ENCODE assay signal across 22 cellular contexts in the genomic region with DNA sequence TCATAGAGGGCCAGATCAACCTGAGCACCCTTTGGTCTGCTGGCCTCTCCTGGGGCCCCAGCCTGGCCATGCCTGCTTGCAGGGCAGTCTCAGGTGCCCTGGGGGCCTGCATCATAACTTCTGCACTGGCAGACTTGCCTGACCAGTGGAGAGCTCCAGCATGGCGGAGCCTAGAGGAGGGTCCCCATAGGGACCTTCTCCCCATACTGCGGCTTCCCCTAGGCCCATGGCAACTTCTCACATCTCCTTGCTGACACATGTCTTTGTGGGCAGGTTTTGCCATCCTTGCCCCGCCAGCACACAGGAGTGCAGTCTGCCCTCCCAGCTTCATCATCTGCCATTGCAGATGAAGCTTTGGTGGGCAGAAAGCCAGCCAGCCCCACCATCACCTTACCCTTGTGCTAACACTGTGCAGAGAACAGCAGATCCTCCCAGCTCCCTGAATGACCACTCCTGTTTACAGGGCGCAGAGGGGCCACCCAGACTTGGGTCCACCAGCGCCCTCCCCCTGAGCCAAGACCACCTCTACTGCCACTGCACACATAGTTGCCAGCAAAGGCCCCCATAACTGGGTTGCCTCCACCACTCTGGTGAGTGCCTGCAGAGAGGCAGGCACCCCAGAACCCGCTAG. TPM values are rescaled to one million over a fixed set of nuclear protein-coding genes. Genes with fewer than 3 reads are reported as not detected.
DNase-seq lines count a peak whose midpoint lies in the region; ATAC-seq and TF ChIP-seq lines count a peak whose summit lies in the region.
"Had no signal": no experiment of that assay in that cellular context is flagged by ENCODE, and none has a peak within 500 bp of the region (broad histone marks: within the 10 kb centered on the region; RNA-seq: fewer than 3 reads in every experiment).

No MANE protein-coding gene starts in this region.

- DNase-seq in heart left ventricle, result peak in 1 of 5 donors; percentile 37
- DNase-seq in cardiac septum (ENCODE audit: low spot score), result no peak
- DNase-seq in left ventricle myocardium superior, result peak; percentile 34
- no peak for DNase-seq in stimulated activated effector memory CD8-positive, alpha-beta T cell treated with anti-CD3 and anti-CD28 coated beads, Interleukin-12 subunit alpha, Interleukin-12 subunit beta, amount 100 ng/mL, for 72 hours (ENCODE audit: low spot score in 2 of 2)
- DNase-seq in spleen, result no peak
- DNase-seq in endodermal cell, result no peak
- no peak for DNase-seq in OCI-M2 (lab: John Stamatoyannopoulos, UW; ENCODE audit: unreplicated experiment)
- DNase-seq: C1 segment of cervical spinal cord; Calu3; CD4-positive, alpha-beta memory T cell; COR-L47; DMS53; DMS79 treated with DMSO at 0.1 percent for 48 hours; GF-D8; HFFc6 had no signal

- TF ChIP-seq CTCF in heart left ventricle (IDR thresholded peaks at IDR 0.05) (no peak), spleen (IDR thresholded peaks at IDR 0.05 in 8 of 11, conservative IDR thresholded peaks at IDR 0.05 in 3 of 11) (no peak), endodermal cell (conservative IDR thresholded peaks at IDR 0.05) (no peak)

- no peak overlapping the region for H3K27ac Mint-ChIP-seq in stimulated activated effector memory CD8-positive, alpha-beta T cell treated with anti-CD3 and anti-CD28 coated beads, Interleukin-12 subunit alpha, Interleukin-12 subunit beta, amount 100 ng/mL, for 72 hours
- no peak overlapping the region for H3K27ac Mint-ChIP-seq in endodermal cell
- H3K27ac Mint-ChIP-seq: CD4-positive, alpha-beta memory T cell; GM23338; HFFc6 had no signal

- H3K27me3 Mint-ChIP-seq in endodermal cell (ENCODE audit: insufficient read depth), result no peaks in the 10 kb centered on the region

- H3K36me3 Mint-ChIP-seq in stimulated activated effector memory CD8-positive, alpha-beta T cell treated with anti-CD3 and anti-CD28 coated beads, Interleukin-12 subunit alpha, Interleukin-12 subunit beta, amount 100 ng/mL, for 72 hours, result no peaks in the 10 kb centered on the region
- no peaks in the 10 kb centered on the region for H3K36me3 Mint-ChIP-seq in endodermal cell (ENCODE audit: low read depth)
- H3K36me3 Mint-ChIP-seq: CD4-positive, alpha-beta memory T cell had no signal

- H3K4me1 Mint-ChIP-seq in stimulated activated effector memory CD8-positive, alpha-beta T cell treated with anti-CD3 and anti-CD28 coated beads, Interleukin-12 subunit alpha, Interleukin-12 subunit beta, amount 100 ng/mL, for 72 hours, result no peaks in the 10 kb centered on the region
- H3K4me1 Mint-ChIP-seq in endodermal cell, result no peaks in the 10 kb centered on the region
- H3K4me1 Mint-ChIP-seq: CD4-positive, alpha-beta memory T cell had no signal

- H3K4me3 Mint-ChIP-seq in stimulated activated effector memory CD8-positive, alpha-beta T cell treated with anti-CD3 and anti-CD28 coated beads, Interleukin-12 subunit alpha, Interleukin-12 subunit beta, amount 100 ng/mL, for 72 hours, result no peak overlapping the region
- no peak overlapping the region for H3K4me3 Mint-ChIP-seq in endodermal cell
- H3K4me3 Mint-ChIP-seq: CD4-positive, alpha-beta memory T cell; GM23338; HFFc6 had no signal

- H3K27ac ChIP-seq in heart left ventricle (no peak overlapping the region), spleen (no peak overlapping the region), endodermal cell (ENCODE audit: low read depth, low read length) (no peak overlapping the region)

- H3K9me3 Mint-ChIP-seq in stimulated activated effector memory CD8-positive, alpha-beta T cell treated with anti-CD3 and anti-CD28 coated beads, Interleukin-12 subunit alpha, Interleukin-12 subunit beta, amount 100 ng/mL, for 72 hours, result no peaks in the 10 kb centered on the region
- no peaks in the 10 kb centered on the region for H3K9me3 Mint-ChIP-seq in endodermal cell

- intact Hi-C loops in heart left ventricle (cut with DNase I), result no loop called here
- intact Hi-C loops in cardiac septum (cut with DNase I), result no loop called here
- intact Hi-C loops in left ventricle myocardium superior (cut with micrococcal nuclease), result no loop called here
- intact Hi-C loops in spleen (cut with DNase I; ENCODE audit: low total_unique reads), result no loop called here

- WGBS in heart left ventricle, 4 donors, result 89 to 93% (median 90%) methylated on average over 4 to 6 of the region's 6 CpGs
- 86 to 96% (median 93%) methylated on average over 3 to 6 of the region's 6 CpGs for WGBS in spleen, 5 donors
- 91% methylated on average over 6 of the region's 6 CpGs; no CpG with 5 or more reads in 1 of the 2 experiments for WGBS in endodermal cell (ENCODE audit: insufficient coverage in 1 of 2, insufficient read length in 1 of 2), 2 experiments

- no peak for TF ChIP-seq POLR2A in heart left ventricle (IDR thresholded peaks at IDR 0.05)
- no peak for TF ChIP-seq POLR2A in spleen (IDR thresholded peaks at IDR 0.05)

- H3K4me1 ChIP-seq in heart left ventricle (peaks cover 0 to 6% (median 0%) of the 10 kb centered on the region in 12 donors), spleen (no peaks in the 10 kb centered on the region), endodermal cell (ENCODE audit: control insufficient read depth, insufficient read depth, low read length) (no peaks in the 10 kb centered on the region)

- H3K27me3 ChIP-seq in heart left ventricle (no peaks in the 10 kb centered on the region), spleen (replicated peaks in 1 of 7) (no peaks in the 10 kb centered on the region), endodermal cell (ENCODE audit: control insufficient read depth, insufficient read depth, low read length, poor library complexity, severe bottlenecking) (no peaks in the 10 kb centered on the region)

- ATAC-seq in heart left ventricle (peak; percentile 19 to 66 (median 32)), left ventricle myocardium superior (peak; percentile 28)
- peak; percentile 45 for ATAC-seq in stimulated activated effector memory CD8-positive, alpha-beta T cell treated with anti-CD3 and anti-CD28 coated beads, Interleukin-12 subunit alpha, Interleukin-12 subunit beta, amount 100 ng/mL, for 72 hours
- ATAC-seq: GM23338 had no signal

- H3K9ac ChIP-seq in endodermal cell (ENCODE audit: extremely low read depth, low read length, poor library complexity, severe bottlenecking), result no peak overlapping the region

- peaks cover 0 to 8% (median 0%) of the 10 kb centered on the region in 12 donors for H3K9me3 ChIP-seq in heart left ventricle
- peaks cover 0 to 25% (median 0%) of the 10 kb centered on the region in 8 donors for H3K9me3 ChIP-seq in spleen
- no peaks in the 10 kb centered on the region for H3K9me3 ChIP-seq in endodermal cell (ENCODE audit: control insufficient read depth, low read length)
- H3K9me3 ChIP-seq: HAP-1 had no signal

- H3K4me3 ChIP-seq in heart left ventricle (no peak overlapping the region), spleen (no peak overlapping the region), endodermal cell (ENCODE audit: low read length) (no peak overlapping the region)
- H3K4me3 ChIP-seq: GM23338, HAP-1 had no signal

- H3K36me3 ChIP-seq in heart left ventricle (peaks cover 0 to 15% (median 0%) of the 10 kb centered on the region in 9 donors), spleen (no peaks in the 10 kb centered on the region), endodermal cell (ENCODE audit: control insufficient read depth, insufficient read depth, low read length) (no peaks in the 10 kb centered on the region)
- H3K36me3 ChIP-seq: HAP-1 had no signal

RNA-seq across cellular contexts. Expression of a gene that starts 51.7 kb away (rescaled TPM):
- total RNA-seq in heart left ventricle, result not detected
- polyA plus RNA-seq in heart left ventricle, result not detected
- total RNA-seq in cardiac septum, result not detected
- not detected for total RNA-seq in left ventricle myocardium superior
- total RNA-seq in spleen, result not detected
- polyA plus RNA-seq in spleen, result not detected
- not detected for total RNA-seq in endodermal cell
- polyA plus RNA-seq in endodermal cell (2013, experiment 1 of 2), result not detected
- polyA plus RNA-seq in endodermal cell (2013, experiment 2 of 2), result not detected
- total RNA-seq: A172; A673; Calu3; CD4-positive, alpha-beta memory T cell; G401; GM23338; H4; HFFc6 had no signal
- polyA plus RNA-seq: BJ; CD4-positive, alpha-beta memory T cell; GM23338 had no signal
